In genomic region chr2:59963157-59963556, GRCh38 we compare ENCODE assay signal across 21 cellular contexts.
"Had no signal": no experiment of that assay in that cellular context is flagged by ENCODE, and none has a peak within 500 bp of the region (broad histone marks: within the 10 kb centered on the region; RNA-seq: fewer than 3 reads in every experiment).

No MANE protein-coding gene starts in this region.

- DNase-seq: IMR-90, Karpas-422, KG1, MG63, NCI-H1092, NCI-H1105 treated with DMSO at 0.1 percent for 48 hours, NCI-H1417 treated with DMSO at 0.1 percent for 48 hours, NCI-H146, NCI-H1694 treated with DMSO at 0.1 percent for 48 hours, NCI-H1930, NCI-H2081, NCI-H2107, NCI-H2227 treated with DMSO at 0.1 percent for 48 hours, NCI-H524, NCI-H526 treated with DMSO at 0.1 percent for 48 hours, NCI-H774, Right ventricle myocardium superior, RPMI8226, SJCRH30 had no signal

- H3K36me3 ChIP-seq: MG63, SJCRH30 had no signal

- H3K27ac ChIP-seq: SJCRH30 had no signal

- FAIRE-seq: RCC 7860 had no signal

- ATAC-seq: SK-N-SH treated with all-trans-retinoic acid at 6 μM for 48 hours had no signal

- H3K4me3 ChIP-seq: MG63, SJCRH30 had no signal

- H3K27me3 ChIP-seq: MG63, SJCRH30 had no signal

- H3K9me3 ChIP-seq: MG63, SJCRH30 had no signal

- H3K4me1 ChIP-seq: SJCRH30 had no signal
